19 cellular contexts compared by ENCODE assay signal in the genomic region with DNA sequence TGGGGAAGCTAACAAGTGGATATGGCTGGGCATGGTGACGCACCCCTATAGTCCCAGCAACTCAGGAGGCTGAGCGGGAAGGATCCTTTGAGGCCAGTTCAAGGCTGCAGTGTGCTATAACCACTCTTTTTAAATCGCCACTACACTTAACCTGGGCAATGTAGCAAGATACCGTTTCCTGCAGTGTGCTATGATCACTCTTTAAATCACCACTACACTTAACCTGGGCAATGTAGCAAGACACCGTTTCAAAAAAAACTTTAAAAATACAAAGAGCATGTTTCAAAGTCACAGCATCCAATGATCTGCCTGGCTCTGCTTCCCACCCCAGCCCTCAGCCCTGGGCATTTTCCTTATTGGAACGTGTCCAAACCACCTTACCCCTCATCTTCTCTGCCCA. TPM values are rescaled to one million over a fixed set of nuclear protein-coding genes. Genes with fewer than 3 reads are reported as not detected.
DNase-seq lines count a peak whose midpoint lies in the region; ATAC-seq and TF ChIP-seq lines count a peak whose summit lies in the region.
"Had no signal": no experiment of that assay in that cellular context is flagged by ENCODE, and none has a peak within 500 bp of the region (broad histone marks: within the 10 kb centered on the region; RNA-seq: fewer than 3 reads in every experiment).

No MANE protein-coding gene starts in this region.

- no peak overlapping the region for H3K4me3 Mint-ChIP-seq in activated T-cell treated with anti-CD3 and anti-CD28 coated beads, Interleukin-2, amount 50 U/mL, for 24 hours
- H3K4me3 Mint-ChIP-seq in activated T-cell treated with anti-CD3 and anti-CD28 coated beads, Interleukin-2, amount 50 U/mL, for 72 hours = no peak overlapping the region
- H3K4me3 Mint-ChIP-seq in T-helper 17 cell (no peak overlapping the region), chondrocyte (ENCODE audit: unreplicated experiment) (no peak overlapping the region), neural crest cell (no peak overlapping the region)
- H3K4me3 Mint-ChIP-seq: IgD-negative memory B cell had no signal

- H3K27ac Mint-ChIP-seq in activated T-cell treated with anti-CD3 and anti-CD28 coated beads, Interleukin-2, amount 50 U/mL, for 24 hours = peak overlapping the region; percentile 72
- no peak overlapping the region for H3K27ac Mint-ChIP-seq in activated T-cell treated with anti-CD3 and anti-CD28 coated beads, Interleukin-2, amount 50 U/mL, for 72 hours
- H3K27ac Mint-ChIP-seq in T-helper 17 cell = peak overlapping the region; percentile 32
- H3K27ac Mint-ChIP-seq in chondrocyte (ENCODE audit: unreplicated experiment) = peak overlapping the region; percentile 49
- H3K27ac Mint-ChIP-seq in neural crest cell (ENCODE audit: unreplicated experiment) = peak overlapping the region; percentile 22

- no peak for ATAC-seq in activated T-cell treated with anti-CD3 and anti-CD28 coated beads, Interleukin-2, amount 50 U/mL, for 72 hours (replicated peaks in 1 of 2)
- ATAC-seq in T-helper 17 cell = no peak
- ATAC-seq in GM19351 (IDR thresholded peaks at IDR 0.05; ENCODE audit: unreplicated experiment) = no peak
- ATAC-seq in omental fat pad (ENCODE audit: low FRiP score) = no peak

- DNase-seq in activated T-cell treated with anti-CD3 and anti-CD28 coated beads, Interleukin-2, amount 50 U/mL, for 24 hours = no peak
- no peak for DNase-seq in activated T-cell treated with anti-CD3 and anti-CD28 coated beads, Interleukin-2, amount 50 U/mL, for 72 hours
- no peak for DNase-seq in T-helper 17 cell
- DNase-seq in chondrocyte (ENCODE audit: low spot score) = no peak
- no peak for DNase-seq in neural crest cell (ENCODE audit: low read depth, low spot score)
- DNase-seq in NCI-H526 treated with DMSO at 0.1 percent for 48 hours (lab: John Stamatoyannopoulos, UW) = no peak
- no peak for DNase-seq in omental fat pad (ENCODE audit: low spot score)
- DNase-seq: AML-193, DMS79, Kasumi-1, MG63, NCI-H1048, NCI-H146, NCI-H2029 treated with DMSO at 0.1 percent for 48 hours, NCI-H2171 treated with DMSO at 0.1 percent for 48 hours, NCI-H69 had no signal

- H3K4me1 Mint-ChIP-seq in activated T-cell treated with anti-CD3 and anti-CD28 coated beads, Interleukin-2, amount 50 U/mL, for 24 hours (ENCODE audit: low read depth) = peaks cover 9% of the 10 kb centered on the region
- no peaks in the 10 kb centered on the region for H3K4me1 Mint-ChIP-seq in activated T-cell treated with anti-CD3 and anti-CD28 coated beads, Interleukin-2, amount 50 U/mL, for 72 hours (ENCODE audit: low read depth)
- H3K4me1 Mint-ChIP-seq in T-helper 17 cell (peaks cover 9% of the 10 kb centered on the region), chondrocyte (ENCODE audit: low read depth) (peaks cover 12% of the 10 kb centered on the region), neural crest cell (peaks cover 29% of the 10 kb centered on the region)

- TF ChIP-seq CTCF in chondrocyte (IDR thresholded peaks at IDR 0.05) (no peak), neural crest cell (conservative IDR thresholded peaks at IDR 0.05) (no peak), omental fat pad (IDR thresholded peaks at IDR 0.05) (no peak)

- no peaks in the 10 kb centered on the region for H3K9me3 ChIP-seq in T-helper 17 cell (ENCODE audit: control insufficient read depth, low read length, poor library complexity, severe bottlenecking)
- H3K9me3 ChIP-seq: HAP-1, MG63 had no signal

- no peaks in the 10 kb centered on the region for H3K27me3 Mint-ChIP-seq in activated T-cell treated with anti-CD3 and anti-CD28 coated beads, Interleukin-2, amount 50 U/mL, for 24 hours
- H3K27me3 Mint-ChIP-seq in activated T-cell treated with anti-CD3 and anti-CD28 coated beads, Interleukin-2, amount 50 U/mL, for 72 hours (ENCODE audit: low read depth) = no peaks in the 10 kb centered on the region
- no peaks in the 10 kb centered on the region for H3K27me3 Mint-ChIP-seq in T-helper 17 cell
- H3K27me3 Mint-ChIP-seq in chondrocyte (ENCODE audit: low read depth) = no peaks in the 10 kb centered on the region
- no peaks in the 10 kb centered on the region for H3K27me3 Mint-ChIP-seq in neural crest cell (ENCODE audit: low read depth)
- H3K27me3 Mint-ChIP-seq: IgD-negative memory B cell had no signal

- H3K36me3 Mint-ChIP-seq in activated T-cell treated with anti-CD3 and anti-CD28 coated beads, Interleukin-2, amount 50 U/mL, for 24 hours (ENCODE audit: low read depth) = peaks cover 99% of the 10 kb centered on the region
- peaks cover 6 to 8% of the 10 kb centered on the region in 2 donors for H3K36me3 Mint-ChIP-seq in activated T-cell treated with anti-CD3 and anti-CD28 coated beads, Interleukin-2, amount 50 U/mL, for 72 hours (ENCODE audit: insufficient read depth in 2 of 2)
- H3K36me3 Mint-ChIP-seq in T-helper 17 cell (ENCODE audit: low read depth) (no peaks in the 10 kb centered on the region), chondrocyte (ENCODE audit: low read depth) (peaks cover 26% of the 10 kb centered on the region), neural crest cell (ENCODE audit: low read depth) (peaks cover 13% of the 10 kb centered on the region)

- no peaks in the 10 kb centered on the region for H3K9me3 Mint-ChIP-seq in activated T-cell treated with anti-CD3 and anti-CD28 coated beads, Interleukin-2, amount 50 U/mL, for 24 hours
- no peaks in the 10 kb centered on the region for H3K9me3 Mint-ChIP-seq in activated T-cell treated with anti-CD3 and anti-CD28 coated beads, Interleukin-2, amount 50 U/mL, for 72 hours
- no peaks in the 10 kb centered on the region for H3K9me3 Mint-ChIP-seq in chondrocyte (ENCODE audit: low read depth)
- H3K9me3 Mint-ChIP-seq in neural crest cell = no peaks in the 10 kb centered on the region
- H3K9me3 Mint-ChIP-seq: IgD-negative memory B cell had no signal

RNA-seq across cellular contexts. Expression of gene GRHPR, which starts 14.5 kb away (rescaled TPM):
- total RNA-seq in activated T-cell treated with anti-CD3 and anti-CD28 coated beads, Interleukin-2, amount 50 U/mL, for 72 hours = 10 to 100 TPM; 70.2 to 94.2 TPM
- total RNA-seq in T-helper 17 cell (10 to 100 TPM; 28.9 to 29.5 TPM), chondrocyte (84.3 to 101 TPM (median 86.3 TPM) in 3 replicates), neural crest cell (120 and 121 TPM in 2 replicates), omental fat pad (100 to 1,000 TPM in 3 of 4 donors, 10 to 100 TPM in 1; 92.8 to 162 (median 142) TPM)

RNA-seq across cellular contexts. Expression of gene ZBTB5, which starts 28.2 kb away (rescaled TPM):
- total RNA-seq in activated T-cell treated with anti-CD3 and anti-CD28 coated beads, Interleukin-2, amount 50 U/mL, for 72 hours = 10 to 100 TPM in 1 of 2 donors, 1 to 10 TPM in 1; 9.9 to 13.2 TPM
- 10 to 100 TPM; 13.9 to 16.5 TPM for total RNA-seq in T-helper 17 cell
- 14.1 to 15.3 TPM (median 14.5 TPM) in 3 replicates for total RNA-seq in chondrocyte
- total RNA-seq in neural crest cell = 21.6 and 22.9 TPM in 2 replicates
- 1 to 10 TPM; 7.4 to 8.7 (median 7.8) TPM for total RNA-seq in omental fat pad

RNA-seq across cellular contexts. Expression of gene POLR1E, which starts 48.7 kb away (rescaled TPM):
- 10 to 100 TPM; 67.8 to 77.2 TPM for total RNA-seq in activated T-cell treated with anti-CD3 and anti-CD28 coated beads, Interleukin-2, amount 50 U/mL, for 72 hours
- 10 to 100 TPM; 28.6 to 38.3 TPM for total RNA-seq in T-helper 17 cell
- 12.7 to 13.9 TPM (median 13.7 TPM) in 3 replicates for total RNA-seq in chondrocyte
- 46.4 and 48.7 TPM in 2 replicates for total RNA-seq in neural crest cell
- total RNA-seq in omental fat pad = 10 to 100 TPM; 23.6 to 59.1 (median 41.6) TPM
